In genomic region chr1:161367684-161368398, GRCh38 we compare ENCODE assay signal across 8 cellular contexts. TPM values are rescaled to one million over a fixed set of nuclear protein-coding genes. Genes with fewer than 3 reads are reported as not detected.
DNase-seq lines count a peak whose midpoint lies in the region; ATAC-seq, FAIRE-seq and TF ChIP-seq lines count a peak whose summit lies in the region.

TSS of gene CFAP126 (minus strand) at chr1:161367876. CDS start at chr1:161367868, 8 bp downstream.

- no peaks in the 10 kb centered on the region for H3K9me1 ChIP-seq in endothelial cell of umbilical vein (replicated peaks; ENCODE audit: control insufficient read depth, extremely low read depth, insufficient read depth, low read length)

- dilution Hi-C loops in endothelial cell of umbilical vein (cut with MboI; ENCODE audit: extremely low pct_ligation_motif_present, low sequenced_read_pairs), result no loop called here

- H3K27ac ChIP-seq in WERI-Rb-1 (no peak within 1 kb of the TSS), endothelial cell of umbilical vein (ENCODE audit: insufficient read depth, low read depth, low read length) (peak within 1 kb of the TSS; percentile 16)

- POLR2A ChIA-PET in endothelial cell of umbilical vein (lab: Charles Lee), result no interaction called here

- no peak within 1 kb of the TSS for H2AFZ ChIP-seq in endothelial cell of umbilical vein (ENCODE audit: low read depth, low read length)

- no peaks in the 10 kb centered on the region for H3K79me2 ChIP-seq in endothelial cell of umbilical vein (ENCODE audit: control insufficient read depth, insufficient read depth, low read length)

- H3K27me3 ChIP-seq in WERI-Rb-1 (ENCODE audit: insufficient read depth, low read depth, severe bottlenecking) (no peaks in the 10 kb centered on the region), endothelial cell of umbilical vein (ENCODE audit: control insufficient read depth in 2 of 2, insufficient read depth in 2 of 2, low read length in 2 of 2) (no peaks in the 10 kb centered on the region)

- peak; percentile 25 for TF ChIP-seq CTCF in CD14-positive monocyte (IDR thresholded peaks at IDR 0.05)
- peak; percentile 5; the same call in 1 of the 2 replicates for TF ChIP-seq CTCF in WERI-Rb-1 (IDR thresholded peaks at IDR 0.05; ENCODE audit: low read depth, low read length)
- peak; percentile 6 to 9 for TF ChIP-seq CTCF in endothelial cell of umbilical vein (IDR thresholded peaks at IDR 0.05; ENCODE audit: extremely low read depth in 1 of 2, insufficient read depth in 1 of 2, low read depth in 1 of 2, low read length in 2 of 2)
- no peak for TF ChIP-seq CTCF in mesothelial cell of epicardium (IDR thresholded peaks at IDR 0.05; ENCODE audit: unreplicated experiment)

- intact Hi-C loops in CD14-positive monocyte (cut with micrococcal nuclease) (no loop called here), endothelial cell of umbilical vein (cut with micrococcal nuclease) (loop anchor here (5.0 kb wide), 1 partner anchor 56 kb away; the partner anchor contains the start of gene SDHC)

- no TSS peak for BruUV-seq in endothelial cell of umbilical vein (replicated peaks; lab: Mats Ljungman, UMichigan)

- no peak for TF ChIP-seq POLR2A in endothelial cell of umbilical vein (IDR thresholded peaks at IDR 0.05; ENCODE audit: low read depth, low read length)

- DNase-seq in CD14-positive monocyte (ENCODE audit: low spot score) (peak; percentile 74), NCI-H2107 (lab: John Stamatoyannopoulos, UW) (peak; percentile 51), WERI-Rb-1 (peak; percentile 78), endothelial cell of umbilical vein (ENCODE audit: low read depth, low spot score) (peak; percentile 81), mesothelial cell of epicardium (ENCODE audit: low spot score in 2 of 2, unreplicated experiment in 2 of 2) (no peak), ureter (ENCODE audit: low spot score) (peak; percentile 62)

- H3K4me2 ChIP-seq in endothelial cell of umbilical vein (ENCODE audit: insufficient read depth, low read length), result no peak within 1 kb of the TSS

- CTCF ChIA-PET in endothelial cell of umbilical vein (lab: Charles Lee), result interaction anchor here (0.8 to 2.8 kb wide), 9 partner anchors 9 to 202 kb away, joined by 3 to 14 read pairs (median 5); partner anchors contain the start of genes PPOX and TOMM40L

- H3K9me3 Mint-ChIP-seq in CD14-positive monocyte (no peaks in the 10 kb centered on the region), mesothelial cell of epicardium (no peaks in the 10 kb centered on the region)

- H3K36me3 Mint-ChIP-seq in CD14-positive monocyte, result peaks cover 40 to 46% of the 10 kb centered on the region in 2 donors
- peaks cover 19% of the 10 kb centered on the region for H3K36me3 Mint-ChIP-seq in mesothelial cell of epicardium

- H4K20me1 ChIP-seq in endothelial cell of umbilical vein (replicated peaks; ENCODE audit: control insufficient read depth, extremely low read depth, insufficient read depth, low read length), result no peaks in the 10 kb centered on the region

- H3K27me3 Mint-ChIP-seq in CD14-positive monocyte (ENCODE audit: low read depth in 3 of 3), result peaks cover 0 to 2% (median 0%) of the 10 kb centered on the region in 3 donors
- H3K27me3 Mint-ChIP-seq in mesothelial cell of epicardium (ENCODE audit: low read depth), result no peaks in the 10 kb centered on the region

- H3K27ac Mint-ChIP-seq in CD14-positive monocyte (peak within 1 kb of the TSS in 6 of 7 donors; percentile 12 to 83 (median 65)), mesothelial cell of epicardium (peak within 1 kb of the TSS; percentile 11)

- H3K36me3 ChIP-seq in WERI-Rb-1, result peaks cover 27% of the 10 kb centered on the region
- H3K36me3 ChIP-seq in endothelial cell of umbilical vein (ENCODE audit: control insufficient read depth in 2 of 2, extremely low read depth in 1 of 2, insufficient read depth in 2 of 2, low read length in 2 of 2), result peaks cover 2 to 4% of the 10 kb centered on the region in 2 experiments

- no peaks in the 10 kb centered on the region for H3K9me3 ChIP-seq in WERI-Rb-1 (ENCODE audit: severe bottlenecking)
- no peaks in the 10 kb centered on the region for H3K9me3 ChIP-seq in endothelial cell of umbilical vein (replicated peaks; ENCODE audit: control insufficient read depth, insufficient read depth, low read length)

- H3K4me3 Mint-ChIP-seq in CD14-positive monocyte, result no peak within 1 kb of the TSS
- H3K4me3 Mint-ChIP-seq in mesothelial cell of epicardium, result no peak within 1 kb of the TSS

- H3K4me1 ChIP-seq in endothelial cell of umbilical vein (ENCODE audit: control insufficient read depth, extremely low read depth, insufficient read depth, low read length), result peaks cover 2% of the 10 kb centered on the region

- no peak within 1 kb of the TSS for H3K4me3 ChIP-seq in WERI-Rb-1 (ENCODE audit: low read depth, low read length)
- no peak within 1 kb of the TSS for H3K4me3 ChIP-seq in endothelial cell of umbilical vein (replicated peaks in 1 of 3; ENCODE audit: insufficient read depth in 1 of 3, low read depth in 1 of 3, low read length in 3 of 3)

- H3K4me1 Mint-ChIP-seq in CD14-positive monocyte (peaks cover 5% of the 10 kb centered on the region), mesothelial cell of epicardium (no peaks in the 10 kb centered on the region)

- ATAC-seq in GM18870 (IDR thresholded peaks at IDR 0.05; ENCODE audit: unreplicated experiment) (peak; percentile 87), HG03095 (IDR thresholded peaks at IDR 0.05; ENCODE audit: unreplicated experiment) (peak; percentile 96)

- peak within 1 kb of the TSS; percentile 50 for H3K9ac ChIP-seq in endothelial cell of umbilical vein (replicated peaks; ENCODE audit: extremely low read depth, insufficient read depth, low read length)

- FAIRE-seq in endothelial cell of umbilical vein (lab: Jason Lieb, UNC), result peak; percentile 91

TF ChIP-seq in endothelial cell of umbilical vein, 7 proteins besides CTCF, POLR2A, EP300 and RAD21:
- TF ChIP-seq MYC (IDR thresholded peaks at IDR 0.05; ENCODE audit: low read depth, low read length), result no peak
- TF ChIP-seq EZH2 (IDR thresholded peaks at IDR 0.05; ENCODE audit: borderline replicate concordance, low read depth, low read length, severe bottlenecking), result no peak
- no peak for TF ChIP-seq GATA2 (IDR thresholded peaks at IDR 0.05; ENCODE audit: insufficient read depth, insufficient read length, low read depth, low read length)
- TF ChIP-seq JUN (IDR thresholded peaks at IDR 0.05; ENCODE audit: borderline replicate concordance, insufficient read depth, insufficient read length, low read depth), result no peak
- TF ChIP-seq POLR2AphosphoS5 (IDR thresholded peaks at IDR 0.05; ENCODE audit: insufficient read depth, low read depth, low read length), result no peak
- TF ChIP-seq FOS (IDR thresholded peaks at IDR 0.05; ENCODE audit: borderline replicate concordance, insufficient read depth, low read length), result no peak
- TF ChIP-seq, protein P1, sequence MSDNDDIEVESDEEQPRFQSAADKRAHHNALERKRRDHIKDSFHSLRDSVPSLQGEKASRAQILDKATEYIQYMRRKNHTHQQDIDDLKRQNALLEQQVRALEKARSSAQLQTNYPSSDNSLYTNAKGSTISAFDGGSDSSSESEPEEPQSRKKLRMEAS (IDR thresholded peaks at IDR 0.05; ENCODE audit: insufficient read depth, insufficient read length), result no peak
TF ChIP-seq in endothelial cell of umbilical vein: peak in this region for 0.

RNA-seq across cellular contexts. Expression of gene CFAP126, which starts in this region (rescaled TPM):
- not detected for polyA plus RNA-seq in CD14-positive monocyte
- total RNA-seq in endothelial cell of umbilical vein, result not detected in 2 replicates
- polyA plus RNA-seq in endothelial cell of umbilical vein, result not detected in 2 replicates
- not detected in 2 replicates for polyA plus RNA-seq in endothelial cell of umbilical vein (2011; cell fraction: cytosol; rRNA removed)
- polyA plus RNA-seq in endothelial cell of umbilical vein (2011; cell fraction: nucleus; rRNA removed), result not detected in 2 replicates
- not detected in 2 replicates for polyA plus RNA-seq in endothelial cell of umbilical vein (2012)
- polyA minus RNA-seq in endothelial cell of umbilical vein, result not detected in 2 replicates
- polyA minus RNA-seq in endothelial cell of umbilical vein (2011; cell fraction: cytosol; rRNA and poly(A)+ RNA removed), result not detected
- not detected in 2 replicates for polyA minus RNA-seq in endothelial cell of umbilical vein (2011; cell fraction: nucleus; rRNA and poly(A)+ RNA removed)
- total RNA-seq in mesothelial cell of epicardium, result not detected in 3 replicates
- total RNA-seq in ureter, result not detected

Comparison
In these comparisons a context has a peak if more than half of its experiments do, and no peak if none do; other contexts are left out.
1. Peak in DNase-seq in CD14-positive monocyte; RNA of the gene not detected or under 1 TPM.
2. Peak in DNase-seq, H3K27ac ChIP-seq and H3K9ac ChIP-seq in endothelial cell of umbilical vein; RNA of the gene not detected or under 1 TPM.
3. Peak in DNase-seq in ureter; RNA of the gene not detected or under 1 TPM.
4. DNase-seq: peak in NCI-H2107 (single experiment) and WERI-Rb-1 (single experiment); none in mesothelial cell of epicardium (0 of 2).